1 cellular context compared by ENCODE assay signal in the genomic region with DNA sequence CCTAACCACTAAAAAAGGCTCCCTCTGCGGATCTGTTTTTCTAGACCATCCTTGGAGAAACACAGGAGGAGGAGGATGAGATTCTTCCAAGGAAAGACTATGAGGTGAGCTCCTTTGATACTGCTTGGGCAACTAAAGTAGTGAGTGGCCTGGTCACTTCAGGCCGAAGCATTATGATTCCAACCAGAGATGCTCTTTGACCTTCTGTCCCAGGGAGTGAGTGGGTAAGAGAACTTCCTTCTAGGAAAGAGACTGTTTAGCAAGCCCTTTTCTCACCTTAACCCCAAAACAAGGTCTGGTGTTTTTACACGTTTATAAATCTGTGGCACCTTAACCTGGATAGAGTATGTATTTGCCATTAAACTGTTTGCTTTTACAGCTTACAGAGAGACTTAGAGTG.
TF ChIP-seq lines count a peak whose summit lies in the region.

No MANE protein-coding gene starts in this region.

TF ChIP-seq in HEK293, 187 proteins besides CTCF, POLR2A, EP300 and RAD21 (continued from another document):
- TF ChIP-seq ZNF155 (tag by site-specific recombination; IDR thresholded peaks at IDR 0.05) (no peak), ZBTB21 (tag by site-specific recombination; IDR thresholded peaks at IDR 0.05) (no peak), KLF10 (tag by site-specific recombination; IDR thresholded peaks at IDR 0.05) (no peak), RBAK (tag by site-specific recombination; IDR thresholded peaks at IDR 0.05) (no peak), ZNF184 (tag by site-specific recombination; IDR thresholded peaks at IDR 0.05) (no peak), ZNF555 (tag by site-specific recombination; conservative IDR thresholded peaks at IDR 0.05) (no peak), SALL2 (tag by site-specific recombination; IDR thresholded peaks at IDR 0.05; ENCODE audit: borderline replicate concordance) (no peak), ZNF501 (tag by site-specific recombination; IDR thresholded peaks at IDR 0.05) (no peak), ZNF610 (tag by site-specific recombination; IDR thresholded peaks at IDR 0.05; ENCODE audit: borderline replicate concordance) (no peak)
- TF ChIP-seq, protein P1, sequence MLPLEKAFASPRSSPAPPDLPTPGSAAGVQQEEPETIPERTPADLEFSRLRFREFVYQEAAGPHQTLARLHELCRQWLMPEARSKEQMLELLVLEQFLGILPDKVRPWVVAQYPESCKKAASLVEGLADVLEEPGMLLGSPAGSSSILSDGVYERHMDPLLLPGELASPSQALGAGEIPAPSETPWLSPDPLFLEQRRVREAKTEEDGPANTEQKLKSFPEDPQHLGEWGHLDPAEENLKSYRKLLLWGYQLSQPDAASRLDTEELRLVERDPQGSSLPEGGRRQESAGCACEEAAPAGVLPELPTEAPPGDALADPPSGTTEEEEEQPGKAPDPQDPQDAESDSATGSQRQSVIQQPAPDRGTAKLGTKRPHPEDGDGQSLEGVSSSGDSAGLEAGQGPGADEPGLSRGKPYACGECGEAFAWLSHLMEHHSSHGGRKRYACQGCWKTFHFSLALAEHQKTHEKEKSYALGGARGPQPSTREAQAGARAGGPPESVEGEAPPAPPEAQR (tag by site-specific recombination; IDR thresholded peaks at IDR 0.05), result no peak
- TF ChIP-seq, protein P2, sequence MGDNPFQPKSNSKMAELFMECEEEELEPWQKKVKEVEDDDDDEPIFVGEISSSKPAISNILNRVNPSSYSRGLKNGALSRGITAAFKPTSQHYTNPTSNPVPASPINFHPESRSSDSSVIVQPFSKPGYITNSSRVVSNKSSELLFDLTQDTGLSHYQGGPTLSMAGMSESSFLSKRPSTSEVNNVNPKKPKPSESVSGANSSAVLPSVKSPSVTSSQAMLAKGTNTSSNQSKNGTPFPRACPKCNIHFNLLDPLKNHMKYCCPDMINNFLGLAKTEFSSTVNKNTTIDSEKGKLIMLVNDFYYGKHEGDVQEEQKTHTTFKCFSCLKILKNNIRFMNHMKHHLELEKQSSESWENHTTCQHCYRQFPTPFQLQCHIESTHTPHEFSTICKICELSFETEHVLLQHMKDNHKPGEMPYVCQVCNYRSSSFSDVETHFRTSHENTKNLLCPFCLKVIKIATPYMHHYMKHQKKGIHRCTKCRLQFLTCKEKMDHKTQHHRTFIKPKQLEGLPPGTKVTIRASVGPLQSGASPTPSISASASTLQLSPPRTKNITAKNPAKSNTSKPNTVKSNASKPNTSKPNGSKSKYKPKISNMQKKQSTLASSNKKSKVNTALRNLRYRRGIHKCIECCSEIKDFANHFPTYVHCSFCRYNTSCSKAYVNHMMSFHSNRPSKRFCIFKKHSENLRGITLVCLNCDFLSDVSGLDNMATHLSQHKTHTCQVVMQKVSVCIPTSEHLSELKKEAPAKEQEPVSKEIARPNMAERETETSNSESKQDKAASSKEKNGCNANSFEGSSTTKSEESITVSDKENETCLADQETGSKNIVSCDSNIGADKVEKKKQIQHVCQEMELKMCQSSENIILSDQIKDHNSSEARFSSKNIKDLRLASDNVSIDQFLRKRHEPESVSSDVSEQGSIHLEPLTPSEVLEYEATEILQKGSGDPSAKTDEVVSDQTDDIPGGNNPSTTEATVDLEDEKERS (tag by site-specific recombination; IDR thresholded peaks at IDR 0.05), result no peak
- TF ChIP-seq, protein P3, sequence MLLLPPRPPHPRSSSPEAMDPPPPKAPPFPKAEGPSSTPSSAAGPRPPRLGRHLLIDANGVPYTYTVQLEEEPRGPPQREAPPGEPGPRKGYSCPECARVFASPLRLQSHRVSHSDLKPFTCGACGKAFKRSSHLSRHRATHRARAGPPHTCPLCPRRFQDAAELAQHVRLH (tag by site-specific recombination; IDR thresholded peaks at IDR 0.05), result no peak
- TF ChIP-seq, protein P4, sequence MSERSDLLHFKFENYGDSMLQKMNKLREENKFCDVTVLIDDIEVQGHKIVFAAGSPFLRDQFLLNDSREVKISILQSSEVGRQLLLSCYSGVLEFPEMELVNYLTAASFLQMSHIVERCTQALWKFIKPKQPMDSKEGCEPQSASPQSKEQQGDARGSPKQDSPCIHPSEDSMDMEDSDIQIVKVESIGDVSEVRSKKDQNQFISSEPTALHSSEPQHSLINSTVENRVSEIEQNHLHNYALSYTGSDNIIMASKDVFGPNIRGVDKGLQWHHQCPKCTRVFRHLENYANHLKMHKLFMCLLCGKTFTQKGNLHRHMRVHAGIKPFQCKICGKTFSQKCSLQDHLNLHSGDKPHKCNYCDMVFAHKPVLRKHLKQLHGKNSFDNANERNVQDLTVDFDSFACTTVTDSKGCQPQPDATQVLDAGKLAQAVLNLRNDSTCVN (tag by site-specific recombination; optimal IDR thresholded peaks at IDR 0.05), result no peak
